1 cellular context compared by ENCODE assay signal in genomic region chr13:75258159-75258782, GRCh38.
TF ChIP-seq lines count a peak whose summit lies in the region.

No MANE protein-coding gene starts in this region.

TF ChIP-seq in GM23338, 12 proteins besides CTCF, POLR2A, EP300 and RAD21 (continued from another document):
- TF ChIP-seq ZNF331 (CRISPR knock-in tag; IDR thresholded peaks at IDR 0.05; ENCODE audit: low read depth): no peak
- no peak for TF ChIP-seq EZH2 (IDR thresholded peaks at IDR 0.05; ENCODE audit: low read depth, unreplicated experiment)
- no peak for TF ChIP-seq NANOG (IDR thresholded peaks at IDR 0.05; ENCODE audit: borderline replicate concordance)
- no peak for TF ChIP-seq CREB1 (CRISPR knock-in tag; IDR thresholded peaks at IDR 0.05; ENCODE audit: low read depth)
- no peak for TF ChIP-seq EZH2phosphoT487 (IDR thresholded peaks at IDR 0.05; ENCODE audit: unreplicated experiment)
- TF ChIP-seq POLR2AphosphoS5 (IDR thresholded peaks at IDR 0.05; ENCODE audit: low read depth): no peak
- no peak for TF ChIP-seq ETS1 (IDR thresholded peaks at IDR 0.05)
- TF ChIP-seq ZNF114 (CRISPR knock-in tag; IDR thresholded peaks at IDR 0.05): no peak
- TF ChIP-seq STAT1 (IDR thresholded peaks at IDR 0.05; ENCODE audit: unreplicated experiment): no peak
